Comparison of ENCODE assay signal across 25 cellular contexts in genomic region chr18:30499721-30500120, GRCh38.
"Had no signal": no experiment of that assay in that cellular context is flagged by ENCODE, and none has a peak within 500 bp of the region (broad histone marks: within the 10 kb centered on the region; RNA-seq: fewer than 3 reads in every experiment).

No MANE protein-coding gene starts in this region.

- H3K4me1 ChIP-seq: colonic mucosa, esophagus squamous epithelium, gastrocnemius medialis, heart right ventricle, left lung, lower lobe of right lung had no signal

- DNase-seq: colonic mucosa; cortex of kidney; effector CD8-positive, alpha-beta T cell; effector memory CD8-positive, alpha-beta T cell; endodermal cell; erythroblast; esophagus squamous epithelium; foreskin fibroblast; foreskin melanocyte; gastrocnemius medialis; glutamatergic neuron; head of caudate nucleus; heart right ventricle; hippocampal formation; left cardiac atrium; left lung; left ventricle myocardium superior; lower lobe of right lung; mesenchymal stem cell; naive thymus-derived CD4-positive, alpha-beta T cell had no signal

- H3K27me3 ChIP-seq: colonic mucosa, esophagus squamous epithelium, gastrocnemius medialis, heart right ventricle, left lung had no signal

- H3K9me3 ChIP-seq: colonic mucosa, esophagus squamous epithelium, gastrocnemius medialis, heart right ventricle, left lung, lower lobe of right lung had no signal

- FAIRE-seq: endometrium, islet of Langerhans, keratinocyte had no signal

- H3K4me3 ChIP-seq: colonic mucosa, esophagus squamous epithelium, gastrocnemius medialis, heart right ventricle, left lung, lower lobe of right lung had no signal

- ATAC-seq: effector memory CD8-positive, alpha-beta T cell; esophagus mucosa; gastrocnemius medialis; heart right ventricle; left cardiac atrium; left lung; left ventricle myocardium superior; lower lobe of right lung; naive thymus-derived CD4-positive, alpha-beta T cell had no signal

- H3K27ac ChIP-seq: colonic mucosa, epithelial cell of prostate, esophagus squamous epithelium, gastrocnemius medialis, heart right ventricle, left lung, lower lobe of right lung had no signal

- H3K36me3 ChIP-seq: colonic mucosa, esophagus squamous epithelium, gastrocnemius medialis, heart right ventricle, left lung, lower lobe of right lung had no signal
